ENCODE assay signal across 8 cellular contexts in genomic region chr6:25788305-25788922, GRCh38. TPM values are rescaled to one million over a fixed set of nuclear protein-coding genes. Genes with fewer than 3 reads are reported as not detected.
A peak's percentile ranks its signal among the peaks of the same experiment; 100 is the strongest.
DNase-seq lines count a peak whose midpoint lies in the region; ATAC-seq and TF ChIP-seq lines count a peak whose summit lies in the region.

No MANE protein-coding gene starts in this region.

- H3K4me3 ChIP-seq in GM12864 (ENCODE audit: low read depth, low read length) = no peak overlapping the region

- TF ChIP-seq CTCF in GM12864 (IDR thresholded peaks at IDR 0.05; ENCODE audit: low read depth, low read length, missing control alignments) (peak; percentile 57), omental fat pad (IDR thresholded peaks at IDR 0.05) (no peak)

- ATAC-seq in omental fat pad (ENCODE audit: low FRiP score) = no peak

- DNase-seq in AG08395 (ENCODE audit: low spot score) (peak; percentile 59), GM12864 (ENCODE audit: low read depth) (no peak), NCI-H748 (lab: John Stamatoyannopoulos, UW; ENCODE audit: unreplicated experiment) (peak; percentile 69), glomerular visceral epithelial cell (ENCODE audit: extremely low spot score) (peak; percentile 55), foreskin melanocyte (no peak), omental fat pad (ENCODE audit: low spot score) (no peak)
- DNase-seq in activated T-cell treated with anti-CD3 and anti-CD28 coated beads, Interleukin-2, amount 50 U/mL, for 1 hour = peak; percentile 29
- peak; percentile 21 to 53 (median 39) for DNase-seq in stimulated activated CD4-positive, alpha-beta T cell treated with anti-CD3 and anti-CD28 coated beads, Interleukin-12 subunit alpha, Interleukin-12 subunit beta, amount 100 ng/mL, for 48 hours (ENCODE audit: low read depth in 2 of 3, low spot score in 1 of 3)

RNA-seq across cellular contexts. Expression of gene SLC17A4, which starts 33.9 kb away (rescaled TPM):
- not detected for total RNA-seq in omental fat pad

RNA-seq across cellular contexts. Expression of gene SLC17A1, which starts 43.4 kb away (rescaled TPM):
- not detected for total RNA-seq in omental fat pad

Comparison
In these comparisons a context has a peak if more than half of its experiments do, and no peak if none do; other contexts are left out.
1. DNase-seq: peak in AG08395 (single experiment), NCI-H748 (single experiment), activated T-cell treated with anti-CD3 and anti-CD28 coated beads, Interleukin-2, amount 50 U/mL, for 1 hour (single experiment), glomerular visceral epithelial cell (single experiment) and stimulated activated CD4-positive, alpha-beta T cell treated with anti-CD3 and anti-CD28 coated beads, Interleukin-12 subunit alpha, Interleukin-12 subunit beta, amount 100 ng/mL, for 48 hours (3 of 3); none in GM12864 (single experiment), foreskin melanocyte (single experiment) and omental fat pad (single experiment).